8 cellular contexts compared by ENCODE assay signal in genomic region chr4:110622841-110623709, GRCh38. TPM values are rescaled to one million over a fixed set of nuclear protein-coding genes. Genes with fewer than 3 reads are reported as not detected.
DNase-seq lines count a peak whose midpoint lies in the region; ATAC-seq and TF ChIP-seq lines count a peak whose summit lies in the region.

Gene PITX2 (minus strand): TSS chr4:110623077. CDS start chr4:110622460, 617 bp downstream.

- peak within 1 kb of the TSS; percentile 80 to 88 (median 84) for H3K4me3 Mint-ChIP-seq in brain
- peak within 1 kb of the TSS; percentile 52 to 78 (median 71) for H3K4me3 Mint-ChIP-seq in immature natural killer cell

- H3K27ac Mint-ChIP-seq in brain: peak within 1 kb of the TSS in 3 of 5 experiments; percentile 43 to 97 (median 89)
- no peak within 1 kb of the TSS for H3K27ac Mint-ChIP-seq in immature natural killer cell

- ATAC-seq in HG03097 (IDR thresholded peaks at IDR 0.05; ENCODE audit: low FRiP score, unreplicated experiment): peak; percentile 95

- TF ChIP-seq CTCF in brain (conservative IDR thresholded peaks at IDR 0.05): no peak

- H3K4me1 Mint-ChIP-seq in brain: peaks cover 51% of the 10 kb centered on the region
- H3K4me1 Mint-ChIP-seq in immature natural killer cell: peaks cover 16 to 23% of the 10 kb centered on the region in 2 donors

- peaks cover 0 to 18% (median 5%) of the 10 kb centered on the region in 5 experiments for H3K9me3 Mint-ChIP-seq in brain
- peaks cover 0 to 69% (median 14%) of the 10 kb centered on the region in 6 donors for H3K9me3 Mint-ChIP-seq in immature natural killer cell

- DNase-seq in activated naive CD4-positive, alpha-beta T cell treated with Interleukin-2 at 50 U/mL for 16 hours: peak; percentile 29
- DNase-seq in activated naive CD4-positive, alpha-beta T cell (lab: John Stamatoyannopoulos, UW): no peak
- DNase-seq in OCI-M2 (lab: John Stamatoyannopoulos, UW; ENCODE audit: unreplicated experiment) (peak; percentile 31), immature natural killer cell (peak; percentile 16 to 18 (median 18)), NCI-H1436 (lab: John Stamatoyannopoulos, UW) (no peak)
- peak; percentile 47 to 50 for DNase-seq in stimulated activated CD4-positive, alpha-beta T cell treated with anti-CD3 and anti-CD28 coated beads, Interleukin-15, amount 100 ng/mL, for 48 hours (ENCODE audit: low read depth in 2 of 2)

- H3K36me3 Mint-ChIP-seq in brain (peaks cover 15% of the 10 kb centered on the region), immature natural killer cell (peaks cover 0 to 3% (median 0%) of the 10 kb centered on the region in 3 donors)

- peaks cover 100% of the 10 kb centered on the region for H3K27me3 Mint-ChIP-seq in brain
- peaks cover 40 to 66% (median 63%) of the 10 kb centered on the region in 3 donors for H3K27me3 Mint-ChIP-seq in immature natural killer cell (ENCODE audit: low read depth in 3 of 3)

RNA-seq across cellular contexts. Expression of gene PITX2, which starts in this region (rescaled TPM):
- polyA plus RNA-seq in brain (ENCODE audit: insufficient read depth, low read depth, low replicate concordance): not detected
- polyA plus RNA-seq in immature natural killer cell: not detected

Comparison
In these comparisons a context has a peak if more than half of its experiments do, and no peak if none do; other contexts are left out.
1. DNase-seq: peak in activated naive CD4-positive, alpha-beta T cell treated with Interleukin-2 at 50 U/mL for 16 hours (single experiment), OCI-M2 (single experiment) and stimulated activated CD4-positive, alpha-beta T cell treated with anti-CD3 and anti-CD28 coated beads, Interleukin-15, amount 100 ng/mL, for 48 hours (2 of 2); none in activated naive CD4-positive, alpha-beta T cell (0 of 4) and NCI-H1436 (single experiment).
2. Peak in DNase-seq in immature natural killer cell; RNA of the gene not detected or under 1 TPM.
3. H3K27ac Mint-ChIP-seq: peak in brain (3 of 5); none in immature natural killer cell (0 of 6).